ENCODE assay signal across 10 cellular contexts in the genomic region with DNA sequence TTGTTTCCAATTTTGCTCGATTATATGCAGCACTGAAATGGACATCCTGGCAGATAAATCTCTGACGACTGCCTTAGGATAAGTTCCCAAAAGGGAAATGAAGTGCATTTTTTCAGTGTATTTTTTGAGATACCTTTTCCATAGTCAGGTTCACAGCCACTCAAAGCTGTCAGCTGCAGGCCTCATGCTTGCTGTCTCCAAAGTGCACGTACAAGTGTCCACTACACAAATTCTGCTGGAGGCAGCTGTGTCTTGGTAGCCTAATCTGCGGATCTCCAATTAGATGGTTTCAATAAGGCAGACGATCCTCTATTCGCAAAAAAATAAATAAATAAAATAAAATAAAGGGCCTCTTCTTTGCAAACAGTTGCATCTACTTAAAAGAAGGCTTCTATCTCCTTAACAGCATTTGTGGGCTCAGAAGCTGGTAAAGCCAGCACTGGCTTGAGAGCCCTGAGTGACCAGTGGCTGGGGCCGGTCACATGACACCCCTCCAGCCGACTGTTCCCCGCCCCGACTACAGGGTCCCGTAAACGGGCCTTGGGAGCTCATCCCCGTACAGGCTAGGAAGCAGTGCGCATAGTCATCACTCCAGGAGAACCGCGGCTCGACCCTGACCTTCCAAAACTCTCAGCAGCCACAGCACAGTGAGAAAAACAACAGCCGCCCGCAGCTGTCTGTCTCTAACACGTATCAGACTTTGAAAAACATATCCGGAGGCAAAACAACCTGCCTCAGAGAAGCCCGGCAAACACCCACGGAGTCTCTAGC. TPM values are rescaled to one million over a fixed set of nuclear protein-coding genes. Genes with fewer than 3 reads are reported as not detected.
DNase-seq lines count a peak whose midpoint lies in the region; ATAC-seq and TF ChIP-seq lines count a peak whose summit lies in the region.
"Had no signal": no experiment of that assay in that cellular context is flagged by ENCODE, and none has a peak within 500 bp of the region (broad histone marks: within the 10 kb centered on the region; RNA-seq: fewer than 3 reads in every experiment).

No MANE protein-coding gene starts in this region.

- H3K27ac ChIP-seq in thoracic aorta (no peak overlapping the region), OCI-LY7 (ENCODE audit: low read depth, low read length, poor library complexity, severe bottlenecking) (no peak overlapping the region)
- H3K27ac ChIP-seq: 22Rv1 had no signal

- H3K4me1 ChIP-seq in thoracic aorta (ENCODE audit: control insufficient read depth in 1 of 2, low read depth in 2 of 2): no peaks in the 10 kb centered on the region
- no peaks in the 10 kb centered on the region for H3K4me1 ChIP-seq in OCI-LY7 (ENCODE audit: insufficient read depth, low read length, poor library complexity, severe bottlenecking)

- no peak overlapping the region for H3K4me2 ChIP-seq in OCI-LY7 (ENCODE audit: low read length)

- no TSS peak for BruUV-seq in OCI-LY7 (replicated peaks; lab: Mats Ljungman, UMichigan)

- TF ChIP-seq CTCF in epithelial cell of proximal tubule (conservative IDR thresholded peaks at IDR 0.05; ENCODE audit: low read depth, low read length) (no peak), thoracic aorta (IDR thresholded peaks at IDR 0.05) (no peak), OCI-LY7 (conservative IDR thresholded peaks at IDR 0.05; ENCODE audit: low read length) (no peak)

- no peaks in the 10 kb centered on the region for H3K79me2 ChIP-seq in OCI-LY7 (ENCODE audit: insufficient read depth, low read depth, low read length)

- H3K9me2 ChIP-seq in OCI-LY7 (ENCODE audit: insufficient read depth, low read length): no peaks in the 10 kb centered on the region

- no peaks in the 10 kb centered on the region for H4K20me1 ChIP-seq in OCI-LY7 (ENCODE audit: insufficient read depth, low read length)

- intact Hi-C loops in OCI-LY7 (cut with micrococcal nuclease; ENCODE audit: unreplicated experiment): no loop called here

- H3K9me3 ChIP-seq in thoracic aorta (no peaks in the 10 kb centered on the region), OCI-LY7 (ENCODE audit: low read length) (no peaks in the 10 kb centered on the region)

- H3K4me3 ChIP-seq in epithelial cell of proximal tubule (ENCODE audit: low read depth, low read length): peak overlapping the region; percentile 34
- H3K4me3 ChIP-seq in thoracic aorta: peak overlapping the region; percentile 45
- H3K4me3 ChIP-seq in OCI-LY7 (ENCODE audit: low read depth, low read length, poor library complexity, severe bottlenecking): no peak overlapping the region

- POLR2A ChIA-PET in OCI-LY7 (lab: Charles Lee): no interaction called here

- no peak for ATAC-seq in thoracic aorta (ENCODE audit: insufficient number of reproducible peaks, low FRiP score, low read depth)

- H3K36me3 ChIP-seq in thoracic aorta: no peaks in the 10 kb centered on the region
- H3K36me3 ChIP-seq in OCI-LY7 (ENCODE audit: insufficient read depth, low read length): no peaks in the 10 kb centered on the region

- CTCF ChIA-PET in OCI-LY7 (lab: Charles Lee; ENCODE audit: unreplicated experiment): no interaction called here

- in situ Hi-C loops in ACHN (cut with HindIII; ENCODE audit: low pct_ligation_motif_present, low pct_unique_long_range_greater_than_20kb, low sequenced_read_pairs): no loop called here

- peak in 2 of 3 experiments; percentile 15 to 28 for DNase-seq in NCI-H1417 (lab: John Stamatoyannopoulos, UW)
- no peak for DNase-seq in NCI-H1417 treated with DMSO at 0.1 percent for 48 hours (lab: John Stamatoyannopoulos, UW)
- no peak for DNase-seq in epithelial cell of proximal tubule (ENCODE audit: low read depth)
- DNase-seq in mucosa of gallbladder (ENCODE audit: low spot score): peak; percentile 64
- DNase-seq in thoracic aorta (ENCODE audit: low spot score): no peak
- DNase-seq in OCI-LY7 (ENCODE audit: low spot score): no peak
- DNase-seq in stimulated activated CD4-positive, alpha-beta T cell treated with anti-CD3 and anti-CD28 coated beads, Interleukin-1b, Interleukin-23, amount 100 ng/mL, for 48 hours: no peak
- DNase-seq in ACHN: no peak
- DNase-seq: NCI-H2029 had no signal

- H3K27me3 ChIP-seq in thoracic aorta (replicated peaks; ENCODE audit: insufficient read depth): no peaks in the 10 kb centered on the region

- H2AFZ ChIP-seq in OCI-LY7 (ENCODE audit: low read length): no peak overlapping the region

RNA-seq across cellular contexts. Expression of a gene that starts 18.8 kb away (rescaled TPM):
- 15.9 and 40.8 TPM in 2 replicates for total RNA-seq in epithelial cell of proximal tubule
- 26.7 TPM for total RNA-seq in mucosa of gallbladder
- total RNA-seq in thoracic aorta: 10 to 100 TPM in 1 of 2 donors, 1 to 10 TPM in 1; 6.5 to 33.1 TPM
- total RNA-seq in OCI-LY7 (2014; rRNA removed; shearing (Covaris generic)): 1.0 and 5.9 TPM in 2 replicates
- 2.0 and 2.2 TPM in 2 replicates for total RNA-seq in OCI-LY7 (2022)

Comparison
In these comparisons a context has a peak if more than half of its experiments do, and no peak if none do; other contexts are left out.
1. DNase-seq: peak in NCI-H1417 (2 of 3) and mucosa of gallbladder (single experiment); none in NCI-H1417 treated with DMSO at 0.1 percent for 48 hours (single experiment), epithelial cell of proximal tubule (single experiment), thoracic aorta (single experiment), OCI-LY7 (single experiment), stimulated activated CD4-positive, alpha-beta T cell treated with anti-CD3 and anti-CD28 coated beads, Interleukin-1b, Interleukin-23, amount 100 ng/mL, for 48 hours (single experiment) and ACHN (single experiment).